Comparison of ENCODE assay signal across 1 cellular context in genomic region chr1:222043444-222044292, GRCh38.
TF ChIP-seq lines count a peak whose summit lies in the region.

No MANE protein-coding gene starts in this region.

TF ChIP-seq in IMR-90, 13 proteins besides CTCF, POLR2A, EP300 and RAD21:
- no peak for TF ChIP-seq ELK1 (IDR thresholded peaks at IDR 0.05; ENCODE audit: borderline replicate concordance, low read depth, low read length)
- TF ChIP-seq BHLHE40 (IDR thresholded peaks at IDR 0.05; ENCODE audit: low read depth, low read length): no peak
- no peak for TF ChIP-seq MXI1 (IDR thresholded peaks at IDR 0.05; ENCODE audit: borderline replicate concordance, low read depth, low read length)
- TF ChIP-seq CHD1 (IDR thresholded peaks at IDR 0.05; ENCODE audit: low read depth, low read length): no peak
- TF ChIP-seq NFE2L2 (IDR thresholded peaks at IDR 0.05; ENCODE audit: low read depth, low read length): no peak
- peak; percentile 32 for TF ChIP-seq FOS (IDR thresholded peaks at IDR 0.05; ENCODE audit: low read depth, low read length)
- TF ChIP-seq CEBPB (IDR thresholded peaks at IDR 0.05; ENCODE audit: low read depth, low read length): peak; percentile 66; the same call in 1 of the 2 replicates
- no peak for TF ChIP-seq RCOR1 (IDR thresholded peaks at IDR 0.05; ENCODE audit: insufficient replicate concordance, low read length)
- TF ChIP-seq MAZ (IDR thresholded peaks at IDR 0.05; ENCODE audit: borderline replicate concordance, low read depth, low read length): no peak
- TF ChIP-seq USF2 (IDR thresholded peaks at IDR 0.05; ENCODE audit: low read depth, low read length): no peak
- no peak for TF ChIP-seq RFX5 (IDR thresholded peaks at IDR 0.05; ENCODE audit: low read depth, low read length)
